In the genomic region with DNA sequence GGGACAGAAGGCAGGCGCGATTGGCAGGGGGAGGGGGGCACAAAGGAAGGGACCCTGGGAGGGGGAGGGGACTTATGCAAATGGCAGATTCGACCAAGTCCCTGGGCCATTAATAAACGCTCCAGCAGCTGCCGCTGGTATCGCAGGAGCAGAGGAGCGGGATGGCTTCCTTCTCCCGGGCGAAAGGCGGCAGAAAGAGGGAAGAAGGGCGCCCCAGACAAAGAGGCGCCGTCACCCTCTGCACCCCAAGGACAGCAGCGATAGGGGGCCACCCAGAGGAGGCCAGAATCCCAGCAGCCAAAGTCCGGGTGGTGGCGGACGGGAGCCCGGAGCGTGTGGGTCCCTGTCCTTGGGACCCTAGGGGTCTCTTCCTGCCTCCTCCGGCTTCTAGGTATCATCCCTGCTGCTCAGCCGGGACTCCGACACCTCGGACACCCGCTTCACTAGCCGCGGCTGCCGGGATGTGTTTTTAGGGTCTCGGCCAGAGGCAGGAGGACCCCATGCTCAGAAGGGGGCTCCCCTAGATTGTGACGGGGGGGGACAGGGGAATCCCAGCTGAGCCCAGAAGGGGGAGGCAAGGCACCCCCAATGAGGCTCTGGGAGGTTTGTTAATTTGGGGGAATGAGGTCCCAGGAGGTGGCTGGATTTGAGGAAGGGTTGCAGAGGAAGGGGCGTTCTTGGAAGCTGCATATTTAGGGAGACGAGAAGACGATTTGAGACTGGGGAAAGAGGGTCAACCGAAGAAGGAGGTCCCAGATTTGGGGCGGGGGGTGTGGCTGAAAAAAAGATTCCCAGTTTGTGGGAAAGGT, we compare ENCODE assay signal across 9 cellular contexts. TPM values are rescaled to one million over a fixed set of nuclear protein-coding genes. Genes with fewer than 3 reads are reported as not detected.
DNase-seq lines count a peak whose midpoint lies in the region; ATAC-seq and TF ChIP-seq lines count a peak whose summit lies in the region.
"Had no signal": no experiment of that assay in that cellular context is flagged by ENCODE, and none has a peak within 500 bp of the region (broad histone marks: within the 10 kb centered on the region; RNA-seq: fewer than 3 reads in every experiment).

No MANE protein-coding gene starts in this region.

- peaks cover 6% of the 10 kb centered on the region for H3K4me1 Mint-ChIP-seq in MCF 10A (ENCODE audit: insufficient read depth, unreplicated experiment)
- H3K4me1 Mint-ChIP-seq in natural killer cell treated with Interleukin-12 subunit alpha and Interleukin-12 subunit beta and Interleukin-15 and Interleukin-18, amount 100 ng/mL, for 72 hours (ENCODE audit: low read depth in 2 of 2) = peaks cover 15 to 23% of the 10 kb centered on the region in 2 donors

- CTCF ChIA-PET in MCF 10A (lab: Yijun Ruan, JAX) = interaction anchor here (0.7 kb wide), 1 partner anchor 17 kb away, joined by 3 read pairs; no protein-coding TSS in a partner anchor

- no peak overlapping the region for H3K27ac Mint-ChIP-seq in MCF 10A (ENCODE audit: low read depth, unreplicated experiment)
- peak overlapping the region in 1 of 2 donors; percentile 82 for H3K27ac Mint-ChIP-seq in natural killer cell treated with Interleukin-12 subunit alpha and Interleukin-12 subunit beta and Interleukin-15 and Interleukin-18, amount 100 ng/mL, for 72 hours

- peak overlapping the region; percentile 62 for H3K4me3 Mint-ChIP-seq in MCF 10A (ENCODE audit: unreplicated experiment)
- peak overlapping the region; percentile 72 for H3K4me3 Mint-ChIP-seq in natural killer cell treated with Interleukin-12 subunit alpha and Interleukin-12 subunit beta and Interleukin-15 and Interleukin-18, amount 100 ng/mL, for 72 hours

- POLR2A ChIA-PET in MCF 10A (lab: Yijun Ruan, JAX) = no interaction called here

- H3K36me3 Mint-ChIP-seq in MCF 10A (ENCODE audit: insufficient read depth, unreplicated experiment) = no peaks in the 10 kb centered on the region
- no peaks in the 10 kb centered on the region for H3K36me3 Mint-ChIP-seq in natural killer cell treated with Interleukin-12 subunit alpha and Interleukin-12 subunit beta and Interleukin-15 and Interleukin-18, amount 100 ng/mL, for 72 hours

- no peaks in the 10 kb centered on the region for H3K9me3 Mint-ChIP-seq in MCF 10A (ENCODE audit: unreplicated experiment)
- H3K9me3 Mint-ChIP-seq in natural killer cell treated with Interleukin-12 subunit alpha and Interleukin-12 subunit beta and Interleukin-15 and Interleukin-18, amount 100 ng/mL, for 72 hours = peaks cover 3% of the 10 kb centered on the region

- no peak for TF ChIP-seq CTCF in MCF 10A (IDR thresholded peaks at IDR 0.05; ENCODE audit: unreplicated experiment)

- DNase-seq in EL = peak; percentile 16
- peak; percentile 7 for DNase-seq in NCI-H1417 treated with DMSO at 0.1 percent for 48 hours (lab: John Stamatoyannopoulos, UW)
- no peak for DNase-seq in MCF 10A (ENCODE audit: unreplicated experiment)
- no peak for DNase-seq in natural killer cell treated with Interleukin-12 subunit alpha and Interleukin-12 subunit beta and Interleukin-15 and Interleukin-18, amount 100 ng/mL, for 72 hours (ENCODE audit: low spot score)
- no peak for DNase-seq in activated CD4-positive, alpha-beta T cell treated with anti-CD3 and anti-CD28 coated beads, Interleukin-2, amount 50 U/mL, for 4 hours
- DNase-seq in COLO668 (lab: John Stamatoyannopoulos, UW; ENCODE audit: unreplicated experiment) = no peak
- DNase-seq in left lobe of liver (ENCODE audit: low spot score) = no peak
- DNase-seq: transverse colon had no signal

- intact Hi-C loops in MCF 10A (cut with micrococcal nuclease) = no loop called here

- ATAC-seq in natural killer cell treated with Interleukin-12 subunit alpha and Interleukin-12 subunit beta and Interleukin-15 and Interleukin-18, amount 100 ng/mL, for 72 hours = no peak
- ATAC-seq in GM21786 (IDR thresholded peaks at IDR 0.05; ENCODE audit: unreplicated experiment) (no peak), left lobe of liver (no peak)

- peaks cover 56% of the 10 kb centered on the region for H3K27me3 Mint-ChIP-seq in MCF 10A (ENCODE audit: insufficient read depth, unreplicated experiment)
- peaks cover 36 to 40% of the 10 kb centered on the region in 2 donors for H3K27me3 Mint-ChIP-seq in natural killer cell treated with Interleukin-12 subunit alpha and Interleukin-12 subunit beta and Interleukin-15 and Interleukin-18, amount 100 ng/mL, for 72 hours

- BruUV-seq in MCF 10A (replicated peaks; lab: Mats Ljungman, UMichigan) = no TSS peak

RNA-seq across cellular contexts. Expression of gene PTPRS, which starts 1.7 kb away (rescaled TPM):
- 15.0 and 27.1 TPM in 2 replicates for total RNA-seq in MCF 10A (2022)
- total RNA-seq in natural killer cell treated with Interleukin-12 subunit alpha and Interleukin-12 subunit beta and Interleukin-15 and Interleukin-18, amount 100 ng/mL, for 72 hours = under 1 TPM; 0.17 to 0.33 TPM
- 7.3 TPM for total RNA-seq in left lobe of liver

Comparison
In these comparisons a context has a peak if more than half of its experiments do, and no peak if none do; other contexts are left out.
1. DNase-seq: peak in EL (single experiment) and NCI-H1417 treated with DMSO at 0.1 percent for 48 hours (single experiment); none in MCF 10A (single experiment), natural killer cell treated with Interleukin-12 subunit alpha and Interleukin-12 subunit beta and Interleukin-15 and Interleukin-18, amount 100 ng/mL, for 72 hours (single experiment), activated CD4-positive, alpha-beta T cell treated with anti-CD3 and anti-CD28 coated beads, Interleukin-2, amount 50 U/mL, for 4 hours (0 of 2), COLO668 (single experiment) and left lobe of liver (single experiment).